In the genomic region with DNA sequence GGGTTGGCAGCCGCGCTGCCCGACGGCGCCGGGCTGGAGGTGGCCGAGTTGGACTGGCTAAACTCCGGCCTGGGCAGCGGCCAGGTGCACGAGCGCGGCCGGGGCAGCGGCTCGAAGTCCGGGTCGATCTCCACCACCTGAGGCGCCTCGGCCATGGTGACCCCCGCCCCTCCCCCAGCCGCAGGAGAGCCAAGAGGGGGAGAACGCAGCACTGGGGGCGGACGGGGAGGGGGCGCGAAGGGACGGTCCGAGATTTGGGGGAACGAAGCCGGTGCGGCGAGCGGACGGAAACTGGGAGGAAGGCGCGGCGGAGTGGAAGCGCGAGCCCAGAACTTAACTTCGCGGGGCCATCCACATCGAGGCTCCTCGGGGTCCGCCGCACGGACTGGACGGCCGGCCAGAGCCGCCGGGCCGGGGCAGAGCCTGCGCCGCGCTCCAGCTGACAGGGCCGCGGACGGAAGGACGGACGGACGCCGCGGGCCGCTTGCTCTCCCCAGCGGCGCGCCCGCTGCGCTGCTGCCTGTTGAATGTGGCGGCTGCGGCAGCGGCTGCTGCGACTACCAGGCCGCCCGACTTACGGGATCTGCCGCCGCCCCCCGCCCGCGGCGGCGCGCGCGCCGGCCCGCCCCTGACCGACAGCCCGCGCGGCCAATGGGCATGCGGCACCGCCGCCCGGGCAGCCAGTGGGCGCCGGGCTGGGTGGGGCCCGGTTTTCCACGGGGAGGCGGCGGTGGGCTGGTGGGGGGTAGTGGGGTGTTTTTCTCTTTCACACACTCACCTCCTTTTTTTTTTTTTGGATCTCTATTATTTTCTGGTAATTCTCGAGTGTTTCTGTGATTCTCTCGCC, we compare ENCODE assay signal across 9 cellular contexts. TPM values are rescaled to one million over a fixed set of nuclear protein-coding genes. Genes with fewer than 3 reads are reported as not detected.
DNase-seq lines count a peak whose midpoint lies in the region; ATAC-seq, FAIRE-seq and TF ChIP-seq lines count a peak whose summit lies in the region.
"Had no signal": no experiment of that assay in that cellular context is flagged by ENCODE, and none has a peak within 500 bp of the region (broad histone marks: within the 10 kb centered on the region; RNA-seq: fewer than 3 reads in every experiment).

A gene (minus strand): TSS at position 584 of the 847 bp plus-strand sequence. CDS start 429 bp downstream, at position 155.

- in situ Hi-C loops in HepG2 (cut with HindIII; ENCODE audit: extremely low pct_ligation_motif_present, low pct_unique_long_range_greater_than_20kb), result loop anchor here (5.0 to 10.0 kb wide), 2 partner anchors 104 to 331 kb away; no protein-coding TSS in a partner anchor

- H3K4me3 Mint-ChIP-seq in dendritic cell treated with granulocyte-macrophage colony-stimulating factor and Interleukin-4, amounts not matched to agents 40 ng/mL and 50 ng/mL, for 4 days, result peak within 1 kb of the TSS; percentile 96

- peaks cover 47% of the 10 kb centered on the region for H3K79me2 ChIP-seq in HepG2 (ENCODE audit: insufficient read depth, low read length)

- peak within 1 kb of the TSS; percentile 94 for H3K9ac ChIP-seq in HepG2 (ENCODE audit: insufficient read depth, low read depth, low read length)

- H3K9me3 ChIP-seq in HepG2 (ENCODE audit: low read length), result no peaks in the 10 kb centered on the region

- no peak for TF ChIP-seq CTCF in AG09309 (IDR thresholded peaks at IDR 0.05; ENCODE audit: control insufficient read depth, insufficient read depth, low read depth, low read length, missing control alignments)
- TF ChIP-seq CTCF in HepG2 (CRISPR knock-in tag; IDR thresholded peaks at IDR 0.05), result 0 out of 2 replicates have a peak, but pooled peaks have one; percentile 5

- BruUV-seq in HepG2 (replicated peaks; lab: Mats Ljungman, UMichigan), result no TSS peak

- peak within 1 kb of the TSS; percentile 81 for H3K4me3 ChIP-seq in AG09309 (ENCODE audit: control insufficient read depth, low read depth, low read length)
- H3K4me3 ChIP-seq in HepG2 (replicated peaks in 1 of 3; ENCODE audit: insufficient read depth in 1 of 3, low read depth in 2 of 3, low read length in 3 of 3), result peak within 1 kb of the TSS; percentile 96 to 99 (median 99)

- peaks cover 31% of the 10 kb centered on the region for H4K20me1 ChIP-seq in HepG2 (ENCODE audit: insufficient read depth, low read length)

- peak; percentile 24 for ATAC-seq in GM18870 (IDR thresholded peaks at IDR 0.05; ENCODE audit: unreplicated experiment)
- ATAC-seq in HG03103 (IDR thresholded peaks at IDR 0.05; ENCODE audit: low read depth, unreplicated experiment), result peak; percentile 48
- ATAC-seq in HepG2, result peak; percentile 77

- peaks cover 43% of the 10 kb centered on the region for H3K4me1 ChIP-seq in HepG2 (ENCODE audit: insufficient read depth, low read length)

- intact Hi-C loops in dendritic cell treated with granulocyte-macrophage colony-stimulating factor and Interleukin-4, amounts not matched to agents 40 ng/mL and 50 ng/mL, for 4 days (cut with micrococcal nuclease), result loop anchor here (2.0 to 10.0 kb wide), 3 partner anchors 51 to 109 kb away; a partner anchor contains a TSS
- intact Hi-C loops in HepG2 (cut with micrococcal nuclease; ENCODE audit: unreplicated experiment), result loop anchor here (2.0 to 5.0 kb wide), 2 partner anchors 101 to 106 kb away; a partner anchor contains a TSS

- H3K4me2 ChIP-seq in HepG2 (ENCODE audit: low read depth, low read length), result peak within 1 kb of the TSS; percentile 78

- peak within 1 kb of the TSS; percentile 99 for H3K27ac Mint-ChIP-seq in dendritic cell treated with granulocyte-macrophage colony-stimulating factor and Interleukin-4, amounts not matched to agents 40 ng/mL and 50 ng/mL, for 4 days

- TF ChIP-seq EP300 in HepG2 (IDR thresholded peaks at IDR 0.05; ENCODE audit: low read depth in 2 of 2, low read length in 2 of 2) (no peak), HepG2 (CRISPR knock-in tag; IDR thresholded peaks at IDR 0.05; ENCODE audit: borderline replicate concordance) (no peak)

- no peaks in the 10 kb centered on the region; a peak in 1 of 5 replicates for H3K27me3 ChIP-seq in HepG2 (ENCODE audit: control insufficient read depth in 1 of 2, insufficient read depth in 2 of 2, low read length in 2 of 2)

- CTCF ChIA-PET in HepG2 (lab: Yijun Ruan, JAX; ENCODE audit: low intra/inter-chr PET ratio, low total read pairs), result no interaction called here

- FAIRE-seq in HepG2 (lab: Jason Lieb, UNC), result no peak
- FAIRE-seq: TTC549 had no signal

- whole genome bisulfite sequencing in HepG2 (ENCODE audit: low lambda C conversion rate), result 2% methylated on average over 53 of the region's 103 CpGs

- peaks cover 44% of the 10 kb centered on the region for H3K4me1 Mint-ChIP-seq in dendritic cell treated with granulocyte-macrophage colony-stimulating factor and Interleukin-4, amounts not matched to agents 40 ng/mL and 50 ng/mL, for 4 days (ENCODE audit: low read depth)

- TF ChIP-seq POLR2A in HepG2 (IDR thresholded peaks at IDR 0.05; ENCODE audit: insufficient read depth in 1 of 2, low read depth in 2 of 2, low read length in 2 of 2), result peak; percentile 82 to 94

- H2AFZ ChIP-seq in HepG2 (ENCODE audit: low read length), result no peak within 1 kb of the TSS

- peak within 1 kb of the TSS; percentile 88 for H3K27ac ChIP-seq in HepG2 (ENCODE audit: extremely low read length, insufficient read depth, low read length)

- DNase-seq in AG09309 (ENCODE audit: low read depth), result peak; percentile 61
- DNase-seq in NCI-H460 (ENCODE audit: extremely low read depth, low read depth), result peak; percentile 69
- DNase-seq in activated CD4-positive, alpha-beta T cell treated with anti-CD3 and anti-CD28 coated beads, Interleukin-2, amount 50 U/mL, for 1 hour, result peak; percentile 87
- peak; percentile 51 for DNase-seq in HepG2 (ENCODE audit: low spot score)
- peak; percentile 84 to 85 for DNase-seq in stimulated activated CD4-positive, alpha-beta T cell treated with anti-CD3 and anti-CD28 coated beads, Interleukin-2, amount 100 ng/mL, for 48 hours

- POLR2A ChIA-PET in HepG2 (lab: Yijun Ruan, JAX), result interaction anchor here (1.2 to 2.4 kb wide), 2 partner anchors 97 to 102 kb away, joined by 3 to 13 read pairs; no protein-coding TSS in a partner anchor

- TF ChIP-seq RAD21 in HepG2 (CRISPR knock-in tag; IDR thresholded peaks at IDR 0.05), result peak; percentile 52; the same call in 1 of the 2 replicates

- no peaks in the 10 kb centered on the region for H3K9me3 Mint-ChIP-seq in dendritic cell treated with granulocyte-macrophage colony-stimulating factor and Interleukin-4, amounts not matched to agents 40 ng/mL and 50 ng/mL, for 4 days

- H3K36me3 Mint-ChIP-seq in dendritic cell treated with granulocyte-macrophage colony-stimulating factor and Interleukin-4, amounts not matched to agents 40 ng/mL and 50 ng/mL, for 4 days (ENCODE audit: low read depth), result peaks cover 29% of the 10 kb centered on the region

- H3K27me3 Mint-ChIP-seq in dendritic cell treated with granulocyte-macrophage colony-stimulating factor and Interleukin-4, amounts not matched to agents 40 ng/mL and 50 ng/mL, for 4 days, result no peaks in the 10 kb centered on the region

- H3K36me3 ChIP-seq in HepG2 (replicated peaks in 1 of 2; ENCODE audit: control insufficient read depth in 1 of 2, insufficient read depth in 2 of 2, low read length in 2 of 2), result no peaks in the 10 kb centered on the region

TF ChIP-seq in HepG2, 621 proteins besides CTCF, POLR2A, EP300 and RAD21 (continues in another document):
- no peak for TF ChIP-seq MAFG (CRISPR knock-in tag; IDR thresholded peaks at IDR 0.05)
- TF ChIP-seq, protein P1, sequence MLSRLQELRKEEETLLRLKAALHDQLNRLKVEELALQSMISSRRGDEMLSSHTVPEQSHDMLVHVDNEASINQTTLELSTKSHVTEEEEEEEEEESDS (CRISPR knock-in tag; IDR thresholded peaks at IDR 0.05; ENCODE audit: borderline replicate concordance), result no peak
- TF ChIP-seq DMAP1 (CRISPR knock-in tag; IDR thresholded peaks at IDR 0.05), result no peak; the same call in 1 of the 2 replicates
- peak; percentile 82 for TF ChIP-seq TAF1 (CRISPR knock-in tag; IDR thresholded peaks at IDR 0.05)

RNA-seq across cellular contexts. Expression of the gene that starts here (rescaled TPM):
- total RNA-seq in NCI-H460 (2014; rRNA removed; shearing (Covaris generic)), result 3.5 and 3.9 TPM in 2 replicates
- 2.6 and 4.4 TPM in 2 replicates for polyA plus RNA-seq in NCI-H460 (2014; cell fraction: nucleus; rRNA removed)
- total RNA-seq in HepG2 (2016; rRNA removed; fragmentation: Illumina TruSeq; extraction: Trizol), result 8.1 and 13.8 TPM in 2 replicates
- total RNA-seq in HepG2 (2016; cell fraction: cytosol; rRNA removed; fragmentation: Illumina TruSeq; extraction: Trizol; ENCODE audit: low read depth), result 16.8 and 17.8 TPM in 2 replicates
- 7.8 and 12.3 TPM in 2 replicates for total RNA-seq in HepG2 (2016; cell fraction: insoluble cytoplasmic fraction; rRNA removed; fragmentation: Illumina TruSeq; extraction: Trizol)
- 15.3 and 15.4 TPM in 2 replicates for total RNA-seq in HepG2 (2016; cell fraction: membrane; rRNA removed; fragmentation: Illumina TruSeq; extraction: Trizol)
- 14.4 and 14.7 TPM in 2 replicates for total RNA-seq in HepG2 (2016; cell fraction: nucleus; rRNA removed; fragmentation: Illumina TruSeq; extraction: Trizol)
- 10.9 and 13.1 TPM in 2 replicates for polyA plus RNA-seq in HepG2 (2011; rRNA removed)
- polyA plus RNA-seq in HepG2 (2011; cell fraction: cytosol; rRNA removed), result 8.3 and 8.4 TPM in 2 replicates
- 12.9 and 17.5 TPM in 2 replicates for polyA plus RNA-seq in HepG2 (2011; cell fraction: nucleus; rRNA removed)
- polyA plus RNA-seq in HepG2 (2012), result 8.8 and 12.0 TPM in 2 replicates
- 0.25 TPM in 2 replicates for polyA plus RNA-seq in HepG2 (2016; cell fraction: cytosol; fragmentation: Illumina TruSeq; extraction: Trizol; ENCODE audit: low read depth)
- polyA plus RNA-seq in HepG2 (2016; cell fraction: insoluble cytoplasmic fraction; fragmentation: Illumina TruSeq; extraction: Trizol; ENCODE audit: low read depth), result 10.3 and 10.9 TPM in 2 replicates
- polyA plus RNA-seq in HepG2 (2016; cell fraction: membrane; fragmentation: Illumina TruSeq; extraction: Trizol; ENCODE audit: low read depth), result 1.5 and 2.0 TPM in 2 replicates
- polyA plus RNA-seq in HepG2 (2016; cell fraction: nucleus; fragmentation: Illumina TruSeq; extraction: Trizol; ENCODE audit: insufficient read depth, low read depth), result 9.4 and 9.9 TPM in 2 replicates
- 4.3 and 53.3 TPM in 2 replicates for polyA minus RNA-seq in HepG2 (2011; rRNA and poly(A)+ RNA removed; ENCODE audit: low replicate concordance)
- 28.8 and 31.7 TPM in 2 replicates for polyA minus RNA-seq in HepG2 (2011; cell fraction: cytosol; rRNA and poly(A)+ RNA removed)
- 63.8 and 73.3 TPM in 2 replicates for polyA minus RNA-seq in HepG2 (2011; cell fraction: nucleus; rRNA and poly(A)+ RNA removed)

Comparison
In these comparisons a context has a peak if more than half of its experiments do, and no peak if none do; other contexts are left out.
1. Peak in every context shown above with its lines: DNase-seq, ATAC-seq, H3K4me3 ChIP-seq and H3K27ac ChIP-seq.
2. ATAC-seq: peak in every context shown above with its lines; median percentile 77 in HepG2; 48 in HG03103; 24 in GM18870.